Comparison of ENCODE assay signal across 17 cellular contexts in the genomic region with DNA sequence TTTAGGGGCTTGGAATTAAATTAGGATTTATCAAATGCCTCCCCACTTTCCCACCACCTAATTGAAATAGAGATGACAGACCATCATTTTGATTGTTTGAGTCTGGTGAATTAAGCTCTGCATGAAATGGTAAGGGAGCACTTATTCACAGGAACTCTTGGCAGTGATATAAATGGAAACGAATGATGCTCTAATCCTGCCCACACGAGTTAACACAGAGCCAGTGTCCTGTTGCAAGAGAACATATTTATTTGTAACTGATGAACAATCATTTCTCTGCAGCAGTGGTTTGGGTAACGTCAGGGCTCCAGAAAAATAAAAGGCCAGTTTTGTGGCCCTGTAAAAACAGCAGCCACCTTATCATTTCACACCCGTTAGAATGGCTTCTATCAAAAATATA.
DNase-seq lines count a peak whose midpoint lies in the region; ATAC-seq, FAIRE-seq and TF ChIP-seq lines count a peak whose summit lies in the region.
"Had no signal": no experiment of that assay in that cellular context is flagged by ENCODE, and none has a peak within 500 bp of the region (broad histone marks: within the 10 kb centered on the region; RNA-seq: fewer than 3 reads in every experiment).

No MANE protein-coding gene starts in this region.

- H3K36me3 ChIP-seq in GM23248 (ENCODE audit: low read depth): no peaks in the 10 kb centered on the region
- no peaks in the 10 kb centered on the region for H3K36me3 ChIP-seq in pancreas
- H3K36me3 ChIP-seq: HAP-1 had no signal

- peaks cover 3% of the 10 kb centered on the region for H3K36me3 Mint-ChIP-seq in osteocyte (ENCODE audit: unreplicated experiment)
- H3K36me3 Mint-ChIP-seq: CD4-positive, CD25-positive, alpha-beta regulatory T cell; IgD-negative memory B cell had no signal

- no peaks in the 10 kb centered on the region for H3K27me3 Mint-ChIP-seq in osteocyte (ENCODE audit: unreplicated experiment)
- H3K27me3 Mint-ChIP-seq: IgD-negative memory B cell had no signal

- no peak for ATAC-seq in pancreas

- H3K4me1 Mint-ChIP-seq in osteocyte (ENCODE audit: unreplicated experiment): no peaks in the 10 kb centered on the region
- H3K4me1 Mint-ChIP-seq: CD4-positive, CD25-positive, alpha-beta regulatory T cell had no signal

- H3K4me1 ChIP-seq in GM23248 (ENCODE audit: insufficient read depth): peaks cover 6% of the 10 kb centered on the region
- no peaks in the 10 kb centered on the region for H3K4me1 ChIP-seq in pancreas
- H3K4me1 ChIP-seq: HAP-1 had no signal

- H3K4me3 Mint-ChIP-seq in osteocyte (ENCODE audit: unreplicated experiment): no peak overlapping the region
- H3K4me3 Mint-ChIP-seq: CD4-positive, CD25-positive, alpha-beta regulatory T cell; HFFc6; IgD-negative memory B cell had no signal

- in situ Hi-C loops in GM23248 (cut with MboI): no loop called here

- no peak overlapping the region for H3K4me3 ChIP-seq in AG10803 (ENCODE audit: low read length)
- H3K4me3 ChIP-seq in GM23248: no peak overlapping the region
- no peak overlapping the region for H3K4me3 ChIP-seq in pancreas
- H3K4me3 ChIP-seq: BLaER1 treated with 17β-estradiol and CSF1 and Interleukin-3, amounts not matched to agents 10 nM and 100 nM; HAP-1 had no signal

- no peaks in the 10 kb centered on the region for H3K9me3 ChIP-seq in GM23248 (ENCODE audit: low read depth)
- H3K9me3 ChIP-seq in pancreas: no peaks in the 10 kb centered on the region
- H3K9me3 ChIP-seq: BLaER1 treated with 17β-estradiol and CSF1 and Interleukin-3, amounts not matched to agents 10 nM and 100 nM; HAP-1 had no signal

- no peaks in the 10 kb centered on the region for H3K9me3 Mint-ChIP-seq in osteocyte (ENCODE audit: unreplicated experiment)
- H3K9me3 Mint-ChIP-seq: HFFc6, IgD-negative memory B cell had no signal

- TF ChIP-seq CTCF in AG10803 (conservative IDR thresholded peaks at IDR 0.05; ENCODE audit: low read length): no peak
- TF ChIP-seq CTCF in pancreas (IDR thresholded peaks at IDR 0.05): no peak
- no peak for TF ChIP-seq CTCF in osteocyte (IDR thresholded peaks at IDR 0.05)

- H3K27ac ChIP-seq in GM23248 (no peak overlapping the region), pancreas (no peak overlapping the region)
- H3K27ac ChIP-seq: BLaER1 treated with 17β-estradiol and CSF1 and Interleukin-3, amounts not matched to agents 10 nM and 100 nM; KMS-11 had no signal

- 0 out of 2 replicates have a peak, but pooled peaks cover 3% of the 10 kb centered on the region for H3K9me2 ChIP-seq in GM23248 (ENCODE audit: insufficient read depth)

- intact Hi-C loops in pancreas (cut with DNase I): no loop called here

- H3K79me2 ChIP-seq in GM23248 (ENCODE audit: insufficient read depth): no peaks in the 10 kb centered on the region

- H3K27ac Mint-ChIP-seq in osteocyte (ENCODE audit: unreplicated experiment): no peak overlapping the region
- H3K27ac Mint-ChIP-seq: CD4-positive, CD25-positive, alpha-beta regulatory T cell; HFFc6; IgD-negative memory B cell had no signal

- DNase-seq in AG10803 (ENCODE audit: low read depth) (peak; percentile 39), GM23248 (peak; percentile 70), medulla oblongata (ENCODE audit: extremely low spot score) (peak; percentile 20), superior temporal gyrus (ENCODE audit: extremely low spot score) (peak; percentile 40), pancreas (no peak), osteocyte (ENCODE audit: extremely low spot score, unreplicated experiment) (no peak), dedifferentiated amniotic fluid mesenchymal stem cell (ENCODE audit: extremely low spot score) (no peak)
- DNase-seq: ACHN; CD4-positive, CD25-positive, alpha-beta regulatory T cell; DMS79; HFFc6 had no signal

- no peaks in the 10 kb centered on the region for H4K20me1 ChIP-seq in GM23248 (ENCODE audit: insufficient read depth)
- H4K20me1 ChIP-seq: BLaER1 treated with 17β-estradiol and CSF1 and Interleukin-3, amounts not matched to agents 10 nM and 100 nM had no signal

- 30 to 31% methylated on average over 4 of the region's 4 CpGs for WGBS in GM23248 (ENCODE audit: low coverage in 1 of 2, low lambda C conversion rate in 2 of 2, missing lambda C conversion rate in 2 of 2), 2 experiments
- WGBS in pancreas, 2 donors: 66 to 72% methylated on average over 4 of the region's 4 CpGs

- no peak overlapping the region for H3K9ac ChIP-seq in GM23248
- H3K9ac ChIP-seq: BLaER1 treated with 17β-estradiol and CSF1 and Interleukin-3, amounts not matched to agents 10 nM and 100 nM; KMS-11 had no signal

- no peaks in the 10 kb centered on the region; the same call in 1 of the 2 replicates for H3F3A ChIP-seq in GM23248 (ENCODE audit: insufficient read depth)

- FAIRE-seq in pancreas (lab: Jason Lieb, UNC): no peak
- FAIRE-seq: GM12891, H1 had no signal

- no peak overlapping the region for H2AFZ ChIP-seq in GM23248

- no peak overlapping the region for H3K4me2 ChIP-seq in GM23248 (ENCODE audit: unreplicated experiment)
- H3K4me2 ChIP-seq: KMS-11 had no signal

- no peaks in the 10 kb centered on the region for H3K27me3 ChIP-seq in GM23248 (replicated peaks; ENCODE audit: insufficient read depth)
- H3K27me3 ChIP-seq in pancreas: no peaks in the 10 kb centered on the region
- H3K27me3 ChIP-seq: BLaER1 treated with 17β-estradiol and CSF1 and Interleukin-3, amounts not matched to agents 10 nM and 100 nM had no signal

Comparison
In these comparisons a context has a peak if more than half of its experiments do, and no peak if none do; other contexts are left out.
1. DNase-seq: peak in AG10803 (single experiment), GM23248 (single experiment), medulla oblongata (single experiment) and superior temporal gyrus (single experiment); none in pancreas (0 of 6), osteocyte (single experiment) and dedifferentiated amniotic fluid mesenchymal stem cell (single experiment).